ENCODE assay signal across 15 cellular contexts in genomic region chr3:130037126-130037815, GRCh38. TPM values are rescaled to one million over a fixed set of nuclear protein-coding genes. Genes with fewer than 3 reads are reported as not detected.
"Had no signal": no experiment of that assay in that cellular context is flagged by ENCODE, and none has a peak within 500 bp of the region (broad histone marks: within the 10 kb centered on the region; RNA-seq: fewer than 3 reads in every experiment).

No MANE protein-coding gene starts in this region.

RNA-seq across cellular contexts. Expression of gene ALG1L2, which starts 44.4 kb away (rescaled TPM):
- total RNA-seq: activated CD4-positive, alpha-beta memory T cell treated with anti-CD3 and anti-CD28 coated beads for 36 hours; activated CD4-positive, alpha-beta T cell treated with anti-CD3 and anti-CD28 coated beads, Interleukin-2, amount 10 ng/mL, durations not matched to agents 24 days and 14 days; activated naive CD4-positive, alpha-beta T cell treated with anti-CD3 and anti-CD28 coated beads for 36 hours; activated T-helper 1 cell treated with anti-CD3 and anti-CD28 coated beads, Interleukin-12 subunit alpha, Interleukin-12 subunit beta, Interleukin-2, Interleukin-4 antibody, amounts not matched to agents 30 ng/mL and 10 ng/mL and 1 ng/mL, durations not matched to agents 14 hours and 24 hours and 36 hours; esophagus mucosa; gastroesophageal sphincter; hepatocyte; left ventricle myocardium superior; lung microvascular endothelial cell; smooth muscle cell; stomach; suprapubic skin had no signal
- polyA plus RNA-seq: adrenal gland, aorta, ovary, stomach had no signal
